Comparison of ENCODE assay signal across 22 cellular contexts in genomic region chr10:114234132-114234531, GRCh38. TPM values are rescaled to one million over a fixed set of nuclear protein-coding genes. Genes with fewer than 3 reads are reported as not detected.
"Had no signal": no experiment of that assay in that cellular context is flagged by ENCODE, and none has a peak within 500 bp of the region (broad histone marks: within the 10 kb centered on the region; RNA-seq: fewer than 3 reads in every experiment).

No MANE protein-coding gene starts in this region.

- H3K4me3 ChIP-seq: dorsolateral prefrontal cortex, hepatocyte, psoas muscle, sigmoid colon, skin epidermis, suprapubic skin, thyroid gland had no signal

- H3K4me2 ChIP-seq: hepatocyte had no signal

- H3K79me2 ChIP-seq: hepatocyte had no signal

- ATAC-seq: naive thymus-derived CD4-positive, alpha-beta T cell; psoas muscle had no signal

- H2AFZ ChIP-seq: hepatocyte had no signal

- H3K36me3 ChIP-seq: sigmoid colon, suprapubic skin, thyroid gland had no signal

- H3K27me3 ChIP-seq: thyroid gland had no signal

- H3K27ac ChIP-seq: dorsolateral prefrontal cortex, hepatocyte, psoas muscle, sigmoid colon, skin epidermis, suprapubic skin, thyroid gland had no signal

- DNase-seq: cortex of kidney; dorsolateral prefrontal cortex; effector CD8-positive, alpha-beta T cell; foreskin melanocyte; head of caudate nucleus; kidney; left cardiac atrium; naive thymus-derived CD4-positive, alpha-beta T cell; nephron progenitor cell; psoas muscle; retina; sigmoid colon; stimulated activated CD4-positive, alpha-beta T cell treated with anti-CD3 and anti-CD28 coated beads, Interleukin-2, amount 100 ng/mL, for 24 hours; stimulated activated CD4-positive, alpha-beta T cell treated with anti-CD3 and anti-CD28 coated beads, Interleukin-4, amount 100 ng/mL, for 4 hours; stimulated activated naive B cell treated with anti-CD40 and anti-IgM and Interleukin-4, amounts not matched to agents 10 μg/mL and 1 μg/mL and 100 μg/mL, for 72 hours; thyroid gland had no signal

- H3K9me3 ChIP-seq: psoas muscle, sigmoid colon, suprapubic skin, thyroid gland had no signal

RNA-seq across cellular contexts. Expression of gene VWA2, which starts 4.9 kb away (rescaled TPM):
- total RNA-seq: lung microvascular endothelial cell, mononuclear cell, psoas muscle had no signal
- polyA plus RNA-seq: liver; naive thymus-derived CD4-positive, alpha-beta T cell; psoas muscle had no signal

RNA-seq across cellular contexts. Expression of gene TDRD1, which starts 55.0 kb away (rescaled TPM):
- total RNA-seq: hepatocyte, lung microvascular endothelial cell had no signal
- polyA plus RNA-seq: hepatocyte had no signal
